17 cellular contexts compared by ENCODE assay signal in genomic region chr10:69467928-69468770, GRCh38. TPM values are rescaled to one million over a fixed set of nuclear protein-coding genes. Genes with fewer than 3 reads are reported as not detected.
DNase-seq lines count a peak whose midpoint lies in the region; ATAC-seq, FAIRE-seq and TF ChIP-seq lines count a peak whose summit lies in the region.
"Had no signal": no experiment of that assay in that cellular context is flagged by ENCODE, and none has a peak within 500 bp of the region (broad histone marks: within the 10 kb centered on the region; RNA-seq: fewer than 3 reads in every experiment).

No MANE protein-coding gene starts in this region.

- no peaks in the 10 kb centered on the region for H3K27me3 Mint-ChIP-seq in astrocyte (ENCODE audit: low read depth, unreplicated experiment)
- H3K27me3 Mint-ChIP-seq: activated CD4-positive, alpha-beta T cell treated with anti-CD3 and anti-CD28 coated beads for 36 hours had no signal

- no peak overlapping the region for H3K9ac ChIP-seq in astrocyte (ENCODE audit: low read length)

- intact Hi-C loops in transverse colon (cut with DNase I; ENCODE audit: low total_unique reads) = no loop called here

- no peaks in the 10 kb centered on the region for H3K9me3 ChIP-seq in astrocyte (ENCODE audit: insufficient read depth, low read depth, low read length)
- H3K9me3 ChIP-seq in lung (ENCODE audit: control insufficient read depth in 2 of 2, insufficient read depth in 1 of 2, low read length in 1 of 2) = no peaks in the 10 kb centered on the region
- H3K9me3 ChIP-seq in transverse colon = no peaks in the 10 kb centered on the region

- no peak overlapping the region for H3K4me3 Mint-ChIP-seq in astrocyte (ENCODE audit: unreplicated experiment)
- H3K4me3 Mint-ChIP-seq: activated CD4-positive, alpha-beta T cell treated with anti-CD3 and anti-CD28 coated beads for 36 hours; activated T-cell treated with anti-CD3 and anti-CD28 coated beads, Interleukin-2, amount 50 U/mL, for 4 hours; immature natural killer cell had no signal

- H2AFZ ChIP-seq in astrocyte (ENCODE audit: low read depth, low read length) = no peak overlapping the region

- no peaks in the 10 kb centered on the region for H3K36me3 ChIP-seq in astrocyte (ENCODE audit: insufficient read depth, low read length)
- no peaks in the 10 kb centered on the region for H3K36me3 ChIP-seq in lung (ENCODE audit: control insufficient read depth in 2 of 2, insufficient read depth in 2 of 2, low read length in 2 of 2)
- no peaks in the 10 kb centered on the region for H3K36me3 ChIP-seq in transverse colon

- no peak overlapping the region for H3K4me2 ChIP-seq in astrocyte (ENCODE audit: low read length)

- H4K20me1 ChIP-seq in astrocyte (ENCODE audit: insufficient read depth, low read length) = no peaks in the 10 kb centered on the region

- H3K27ac ChIP-seq in astrocyte (ENCODE audit: low read depth, low read length) = no peak overlapping the region
- peak overlapping the region; percentile 84 to 86 for H3K27ac ChIP-seq in lung (ENCODE audit: low read depth in 1 of 2, low read length in 1 of 2)
- peak overlapping the region; percentile 8 to 80 (median 48) for H3K27ac ChIP-seq in transverse colon
- H3K27ac ChIP-seq: 22Rv1 had no signal

- in situ Hi-C loops in transverse colon (cut with MboI; ENCODE audit: low pct_ligation_motif_present in 1 of 4, low pct_unique_long_range_greater_than_20kb in 1 of 4, low sequenced_read_pairs in 3 of 4) = no loop called here

- WGBS in lung, 2 donors = 52 to 54% methylated on average over 13 of the region's 13 CpGs
- 63 to 68% methylated on average over 5 to 12 of the region's 13 CpGs for WGBS in transverse colon (ENCODE audit: low coverage in 1 of 2), 2 donors

- TF ChIP-seq CTCF in astrocyte (IDR thresholded peaks at IDR 0.05; ENCODE audit: insufficient read depth, low read depth, low read length) (no peak), lung (IDR thresholded peaks at IDR 0.05; ENCODE audit: control extremely low read depth, extremely low read depth) (no peak), transverse colon (IDR thresholded peaks at IDR 0.05) (no peak)

- TF ChIP-seq POLR2A in transverse colon (IDR thresholded peaks at IDR 0.05) = no peak

- peak overlapping the region; percentile 2 for H3K27ac Mint-ChIP-seq in astrocyte (ENCODE audit: unreplicated experiment)
- H3K27ac Mint-ChIP-seq: activated CD4-positive, alpha-beta T cell treated with anti-CD3 and anti-CD28 coated beads for 36 hours had no signal

- H3K4me3 ChIP-seq in astrocyte (ENCODE audit: insufficient read depth, low read depth, low read length) = no peak overlapping the region
- H3K4me3 ChIP-seq in lung = no peak overlapping the region
- no peak overlapping the region for H3K4me3 ChIP-seq in transverse colon

- DNase-seq in NCI-H2171 treated with DMSO at 0.1 percent for 48 hours (lab: John Stamatoyannopoulos, UW) (peak; percentile 6), NCI-H2171 (lab: John Stamatoyannopoulos, UW) (no peak), astrocyte (ENCODE audit: low read depth) (no peak), lung (ENCODE audit: low spot score) (no peak), transverse colon (no peak), CD1c-positive myeloid dendritic cell (ENCODE audit: extremely low spot score) (no peak), AG20443 (ENCODE audit: low spot score) (no peak)
- DNase-seq: activated CD4-positive, alpha-beta T cell treated with anti-CD3 and anti-CD28 coated beads for 36 hours; activated T-cell treated with anti-CD3 and anti-CD28 coated beads, Interleukin-2, amount 50 U/mL, for 4 hours; amygdala; immature natural killer cell; retina; stimulated activated CD4-positive, alpha-beta T cell treated with anti-CD3 and anti-CD28 coated beads, Interleukin-4, amount 100 ng/mL, for 4 hours; stimulated activated naive CD4-positive, alpha-beta T cell had no signal

- no peak for TF ChIP-seq EP300 in transverse colon (IDR thresholded peaks at IDR 0.05; ENCODE audit: low read depth)

- peaks cover under 1% of the 10 kb centered on the region for H3K9me3 Mint-ChIP-seq in astrocyte (ENCODE audit: unreplicated experiment)
- H3K9me3 Mint-ChIP-seq: activated T-cell treated with anti-CD3 and anti-CD28 coated beads, Interleukin-2, amount 50 U/mL, for 4 hours; immature natural killer cell had no signal

- FAIRE-seq in astrocyte (lab: Jason Lieb, UNC) = no peak

- no peaks in the 10 kb centered on the region for H3K79me2 ChIP-seq in astrocyte (ENCODE audit: insufficient read depth, low read length)

- H3K36me3 Mint-ChIP-seq in astrocyte (ENCODE audit: low read depth, unreplicated experiment) = no peaks in the 10 kb centered on the region
- H3K36me3 Mint-ChIP-seq: immature natural killer cell had no signal

- H3K27me3 ChIP-seq in astrocyte (ENCODE audit: insufficient read depth, low read length) (peaks cover 7% of the 10 kb centered on the region), lung (ENCODE audit: control insufficient read depth, insufficient read depth) (no peaks in the 10 kb centered on the region), transverse colon (no peaks in the 10 kb centered on the region)

- no peaks in the 10 kb centered on the region for H3K4me1 ChIP-seq in astrocyte (ENCODE audit: insufficient read depth, low read length)
- peaks cover 1 to 40% of the 10 kb centered on the region in 2 donors for H3K4me1 ChIP-seq in lung (ENCODE audit: control insufficient read depth in 2 of 2, insufficient read depth in 2 of 2, low read length in 2 of 2)
- H3K4me1 ChIP-seq in transverse colon = peaks cover 32 to 53% (median 35%) of the 10 kb centered on the region in 4 donors

- peaks cover 38% of the 10 kb centered on the region for H3K4me1 Mint-ChIP-seq in astrocyte (ENCODE audit: low read depth, unreplicated experiment)

- ATAC-seq in lung (ENCODE audit: insufficient read depth, low FRiP score) = no peak
- no peak for ATAC-seq in GM21528 (IDR thresholded peaks at IDR 0.05; ENCODE audit: low FRiP score, unreplicated experiment)
- ATAC-seq: activated CD4-positive, alpha-beta T cell treated with anti-CD3 and anti-CD28 coated beads for 36 hours; activated T-cell treated with anti-CD3 and anti-CD28 coated beads, Interleukin-2, amount 50 U/mL, for 4 hours had no signal

RNA-seq across cellular contexts. Expression of gene TSPAN15, which starts 16.9 kb away (rescaled TPM):
- total RNA-seq in astrocyte = 8.7 and 9.4 TPM in 2 replicates
- 10 to 100 TPM; 44.3 to 63.0 TPM for total RNA-seq in lung
- polyA plus RNA-seq in lung = 10 to 100 TPM; 47.0 to 68.4 TPM
- 100 to 1,000 TPM in 3 of 4 donors, 10 to 100 TPM in 1; 97.7 to 152 (median 148) TPM for total RNA-seq in transverse colon

RNA-seq across cellular contexts. Expression of gene TACR2, which starts 51.4 kb away (rescaled TPM):
- total RNA-seq in astrocyte (not detected in 2 replicates), lung (under 1 TPM; 0.28 to 0.83 TPM), transverse colon (100 to 1,000 TPM in 2 of 4 donors, 10 to 100 TPM in 2; 18.9 to 241 (median 78.9) TPM)
- polyA plus RNA-seq in lung = under 1 TPM; 0.42 to 0.57 TPM
- total RNA-seq: activated CD4-positive, alpha-beta T cell treated with anti-CD3 and anti-CD28 coated beads for 36 hours; fibroblast of villous mesenchyme had no signal

Comparison
In these comparisons a context has a peak if more than half of its experiments do, and no peak if none do; other contexts are left out.
1. RNA of gene TACR2, which starts 51.4 kb away (total RNA-seq): 18.9 to 241 TPM in transverse colon; 0.28 to 0.83 TPM in lung and not detected in astrocyte; every median in the first group is over 10 times any median in the second.